1 cellular context compared by ENCODE assay signal in genomic region chr5:132873930-132874271, GRCh38.
TF ChIP-seq lines count a peak whose summit lies in the region.

No MANE protein-coding gene starts in this region.

TF ChIP-seq in HCT116, 20 proteins besides CTCF, POLR2A, EP300 and RAD21 (continued from another document):
- no peak for TF ChIP-seq ATF3 (IDR thresholded peaks at IDR 0.05)
- no peak for TF ChIP-seq EZH2phosphoT487 (IDR thresholded peaks at IDR 0.05; ENCODE audit: borderline replicate concordance)
- TF ChIP-seq CBX3 (IDR thresholded peaks at IDR 0.05; ENCODE audit: low read depth), result no peak
- TF ChIP-seq TCF7L2 (IDR thresholded peaks at IDR 0.05; ENCODE audit: borderline replicate concordance, extremely low read depth, insufficient read depth, insufficient read length), result no peak
- no peak for TF ChIP-seq SRF (IDR thresholded peaks at IDR 0.05; ENCODE audit: low read depth)
- no peak for TF ChIP-seq ZBTB33 (IDR thresholded peaks at IDR 0.05; ENCODE audit: extremely low read depth, insufficient replicate concordance, low read length)
- no peak for TF ChIP-seq SIN3A (IDR thresholded peaks at IDR 0.05; ENCODE audit: low read depth)
- TF ChIP-seq EGR1 (IDR thresholded peaks at IDR 0.05; ENCODE audit: low read depth), result no peak
